In the genomic region with DNA sequence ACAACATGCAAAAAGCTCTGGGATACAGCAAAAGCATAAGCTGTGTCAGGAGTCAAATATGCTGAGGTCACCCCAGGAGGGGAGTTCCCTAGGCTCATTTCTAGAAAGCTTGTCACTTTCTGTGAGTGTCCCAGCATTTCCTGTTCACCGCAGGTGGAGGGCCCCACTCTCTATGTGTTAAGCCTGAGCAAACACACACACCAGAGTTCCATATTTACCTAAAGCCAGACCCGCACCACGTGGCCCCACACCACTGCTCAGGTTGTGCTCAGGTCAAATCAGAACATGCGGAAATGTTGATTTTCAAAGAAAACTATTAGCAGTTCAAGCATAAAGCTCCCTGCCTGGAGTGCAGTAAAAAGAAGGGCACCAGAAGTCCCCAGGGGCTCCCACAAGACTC, we compare ENCODE assay signal across 14 cellular contexts.
A peak's percentile ranks its signal among the peaks of the same experiment; 100 is the strongest.
DNase-seq lines count a peak whose midpoint lies in the region; ATAC-seq, FAIRE-seq and TF ChIP-seq lines count a peak whose summit lies in the region.
"Had no signal": no experiment of that assay in that cellular context is flagged by ENCODE, and none has a peak within 500 bp of the region (broad histone marks: within the 10 kb centered on the region; RNA-seq: fewer than 3 reads in every experiment).

No MANE protein-coding gene starts in this region.

- FAIRE-seq in H54 (lab: Jason Lieb, UNC) = no peak
- FAIRE-seq: A204.1, endothelial cell of umbilical vein had no signal

- H3K4me3 ChIP-seq in left lung = no peak overlapping the region
- H3K4me3 ChIP-seq: thoracic aorta had no signal

- no peaks in the 10 kb centered on the region for H3K4me1 ChIP-seq in left lung

- DNase-seq in NCI-H1417 (lab: John Stamatoyannopoulos, UW) = peak in 2 of 3 experiments; percentile 3 to 33
- DNase-seq in NCI-H1417 treated with DMSO at 0.1 percent for 48 hours (lab: John Stamatoyannopoulos, UW) = no peak
- peak in 1 of 2 donors; percentile 70 for DNase-seq in left lung
- no peak for DNase-seq in medulla oblongata (ENCODE audit: extremely low spot score)
- DNase-seq in effector CD8-positive, alpha-beta T cell (lab: John Stamatoyannopoulos, UW) = no peak
- DNase-seq in H54 (ENCODE audit: insufficient read length, low spot score) = no peak
- DNase-seq: IMR-90 had no signal

- TF ChIP-seq POLR2A in H54 (IDR thresholded peaks at IDR 0.05; ENCODE audit: low read depth, low read length) = no peak

- no peak for TF ChIP-seq CTCF in left lung (IDR thresholded peaks at IDR 0.05)

- intact Hi-C loops in left lung (cut with DNase I) = no loop called here

- ATAC-seq in GM21381 (IDR thresholded peaks at IDR 0.05; ENCODE audit: unreplicated experiment) (peak; percentile 98), HG03378 (IDR thresholded peaks at IDR 0.05; ENCODE audit: unreplicated experiment) (peak; percentile 100), left lung (peak; percentile 97)

- H3K9me3 ChIP-seq in left lung = peaks cover 0 to 14% of the 10 kb centered on the region in 2 donors
- H3K9me3 ChIP-seq: neutrophil, thoracic aorta had no signal

- peak overlapping the region in 1 of 2 donors; percentile 29 for H3K27ac ChIP-seq in left lung
- H3K27ac ChIP-seq: neutrophil, thoracic aorta, VCaP had no signal

- H3K36me3 ChIP-seq in left lung = no peaks in the 10 kb centered on the region
- H3K36me3 ChIP-seq: neutrophil, thoracic aorta had no signal

- H3K27me3 ChIP-seq in left lung = peaks cover 0 to 7% of the 10 kb centered on the region in 2 donors
- H3K27me3 ChIP-seq: neutrophil had no signal

Comparison
In these comparisons a context has a peak if more than half of its experiments do, and no peak if none do; other contexts are left out.
1. DNase-seq: peak in NCI-H1417 (2 of 3); none in NCI-H1417 treated with DMSO at 0.1 percent for 48 hours (single experiment), medulla oblongata (single experiment), effector CD8-positive, alpha-beta T cell (single experiment) and H54 (single experiment).
2. Peak in every context shown above with its lines, with median percentiles within 50 percentile points of each other: ATAC-seq.